In genomic region chr11:47577460-47578041, GRCh38 we compare ENCODE assay signal across 10 cellular contexts. TPM values are rescaled to one million over a fixed set of nuclear protein-coding genes. Genes with fewer than 3 reads are reported as not detected.
DNase-seq lines count a peak whose midpoint lies in the region; ATAC-seq, FAIRE-seq and TF ChIP-seq lines count a peak whose summit lies in the region.
"Had no signal": no experiment of that assay in that cellular context is flagged by ENCODE, and none has a peak within 500 bp of the region (broad histone marks: within the 10 kb centered on the region; RNA-seq: fewer than 3 reads in every experiment).

No MANE protein-coding gene starts in this region.

- H2BK120ac ChIP-seq in H1 (replicated peaks; ENCODE audit: low read depth, low read length) = no peak overlapping the region

- POLR2A ChIA-PET in H1 (lab: Charles Lee; ENCODE audit: partially characterized antibody) = interaction anchor here (0.7 to 6.2 kb wide), 13 partner anchors 8 to 112 kb away, joined by 3 to 83 read pairs (median 6); partner anchors contain the start of genes C1QTNF4, CELF1, FAM180B and PTPMT1

- no peaks in the 10 kb centered on the region for H3K27me3 ChIP-seq in DND-41 (ENCODE audit: insufficient read depth, low read length, poor library complexity)
- no peaks in the 10 kb centered on the region for H3K27me3 ChIP-seq in OCI-LY1 (ENCODE audit: insufficient read depth, low read length)
- no peaks in the 10 kb centered on the region for H3K27me3 ChIP-seq in H1 (replicated peaks in 1 of 4; ENCODE audit: control insufficient read depth in 3 of 4, extremely low read depth in 1 of 4, insufficient read depth in 3 of 4, low read length in 3 of 4)
- H3K27me3 ChIP-seq in osteoblast (ENCODE audit: insufficient read depth, low read length) = no peaks in the 10 kb centered on the region
- H3K27me3 ChIP-seq in upper lobe of left lung = no peaks in the 10 kb centered on the region
- H3K27me3 ChIP-seq: pancreas had no signal

- H3K9ac ChIP-seq in DND-41 (ENCODE audit: low read depth, low read length) (peak overlapping the region; percentile 89), OCI-LY1 (ENCODE audit: low read length) (peak overlapping the region; percentile 99; the same call in 1 of the 2 replicates), H1 (replicated peaks in 1 of 4; ENCODE audit: extremely low read depth in 1 of 4, low read depth in 3 of 4, low read length in 3 of 4) (peak overlapping the region in 1 of 4 experiments; percentile 98; a peak in 2 of 7 replicates)

- no peak overlapping the region for H2AK5ac ChIP-seq in H1 (ENCODE audit: low read depth, low read length)

- no peak overlapping the region for H3K23ac ChIP-seq in H1 (ENCODE audit: insufficient read length)

- TF ChIP-seq EP300 in H1 (IDR thresholded peaks at IDR 0.05; ENCODE audit: borderline replicate concordance in 1 of 2, low read depth in 2 of 2, low read length in 2 of 2) (no peak), upper lobe of left lung (IDR thresholded peaks at IDR 0.05) (no peak)

- H3K4ac ChIP-seq in H1 (replicated peaks; ENCODE audit: insufficient read length, low read depth, low read length) = no peak overlapping the region

- TF ChIP-seq CTCF in DND-41 (IDR thresholded peaks at IDR 0.05; ENCODE audit: borderline replicate concordance, extremely low read depth, low read length, poor library complexity, severe bottlenecking) (no peak), OCI-LY1 (IDR thresholded peaks at IDR 0.05; ENCODE audit: low read length) (no peak), H1 (IDR thresholded peaks at IDR 0.05; ENCODE audit: control extremely low read depth in 1 of 3, insufficient read depth in 1 of 3, low read depth in 1 of 3, low read length in 3 of 3) (no peak), osteoblast (IDR thresholded peaks at IDR 0.05; ENCODE audit: extremely low read depth, low read depth, low read length) (no peak), upper lobe of left lung (IDR thresholded peaks at IDR 0.05) (no peak)

- H3K36me3 ChIP-seq in DND-41 (ENCODE audit: insufficient read depth, low read length) (peaks cover 78% of the 10 kb centered on the region), OCI-LY1 (ENCODE audit: insufficient read depth, low read length) (peaks cover 63% of the 10 kb centered on the region), H1 (ENCODE audit: control insufficient read depth in 2 of 4, insufficient read depth in 4 of 4, low read length in 3 of 4) (peaks cover 17 to 39% (median 31%) of the 10 kb centered on the region in 4 experiments), osteoblast (ENCODE audit: insufficient read depth, low read length) (peaks cover 53% of the 10 kb centered on the region), upper lobe of left lung (peaks cover 29 to 66% (median 49%) of the 10 kb centered on the region in 4 donors)

- H3K18ac ChIP-seq in H1 (ENCODE audit: extremely low read depth, low read length) = no peak overlapping the region

- no peaks in the 10 kb centered on the region for H3F3A ChIP-seq in OCI-LY1 (ENCODE audit: insufficient read depth, low read length)

- TF ChIP-seq RAD21 in H1 (IDR thresholded peaks at IDR 0.05 in 1 of 2, conservative IDR thresholded peaks at IDR 0.05 in 1 of 2; ENCODE audit: low read depth in 2 of 2, low read length in 2 of 2) = no peak

- H3K4me3 ChIP-seq in DND-41 (ENCODE audit: low read depth in 1 of 2, low read length in 2 of 2) (peak overlapping the region; percentile 89 to 95; a peak in 3 of 4 replicates), OCI-LY1 (ENCODE audit: low read depth, low read length, poor library complexity, severe bottlenecking) (peak overlapping the region; percentile 97), H1 (ENCODE audit: extremely low read depth in 1 of 4, insufficient read depth in 2 of 4, low read depth in 3 of 4, low read length in 4 of 4) (peak overlapping the region; percentile 83 to 93 (median 90); a peak in 5 of 8 replicates), osteoblast (ENCODE audit: insufficient read depth, low read length) (peak overlapping the region; percentile 96), upper lobe of left lung (peak overlapping the region in 2 of 4 donors; percentile 85 to 99)

- no peaks in the 10 kb centered on the region for H3K9me2 ChIP-seq in OCI-LY1 (ENCODE audit: low read depth, low read length)

- TF ChIP-seq POLR2A in H1 (IDR thresholded peaks at IDR 0.05; ENCODE audit: control extremely low read depth in 1 of 2, low read depth in 2 of 2, low read length in 2 of 2) (no peak; a peak in 1 of 3 replicates), upper lobe of left lung (IDR thresholded peaks at IDR 0.05) (no peak)

- no peak overlapping the region for H4K91ac ChIP-seq in H1 (replicated peaks; ENCODE audit: insufficient read length, low read length)

- H2BK12ac ChIP-seq in H1 (ENCODE audit: low read depth, low read length) = no peak overlapping the region

- peak overlapping the region; percentile 96; the same call in 1 of the 2 replicates for H3K27ac ChIP-seq in DND-41 (ENCODE audit: low read length)
- no peak overlapping the region for H3K27ac ChIP-seq in OCI-LY1 (ENCODE audit: low read depth, low read length, poor library complexity, severe bottlenecking)
- H3K27ac ChIP-seq in H1 (ENCODE audit: low read depth, low read length) = peak overlapping the region; percentile 6; the same call in 1 of the 2 replicates
- H3K27ac ChIP-seq in osteoblast (ENCODE audit: low read depth, low read length) = peak overlapping the region; percentile 76
- H3K27ac ChIP-seq in upper lobe of left lung = peak overlapping the region in 1 of 4 donors; percentile 96

- H2AFZ ChIP-seq in DND-41 (ENCODE audit: low read depth, low read length) = no peak overlapping the region
- no peak overlapping the region for H2AFZ ChIP-seq in OCI-LY1 (ENCODE audit: low read length)
- no peak overlapping the region for H2AFZ ChIP-seq in H1 (ENCODE audit: low read length)
- H2AFZ ChIP-seq in osteoblast (ENCODE audit: low read length) = no peak overlapping the region

- H3K14ac ChIP-seq in H1 (ENCODE audit: insufficient read length) = no peak overlapping the region

- CTCF ChIA-PET in H1 (lab: Charles Lee; ENCODE audit: partially characterized antibody) = interaction anchor here (0.7 to 2.0 kb wide), 8 partner anchors 9 to 1555 kb away, joined by 3 to 7 read pairs (median 3); partner anchors contain the start of genes C1QTNF4 and FAM180B

- H2BK5ac ChIP-seq in H1 (ENCODE audit: low read depth, low read length) = no peak overlapping the region

- H3K4me2 ChIP-seq in DND-41 (ENCODE audit: insufficient read depth, low read length) (peak overlapping the region; percentile 97), OCI-LY1 (ENCODE audit: low read length) (peak overlapping the region; percentile 100), H1 (ENCODE audit: insufficient read depth in 1 of 2, low read depth in 2 of 2, low read length in 2 of 2) (peak overlapping the region; percentile 70 to 85), osteoblast (ENCODE audit: insufficient read depth, low read length) (peak overlapping the region; percentile 98)

- FAIRE-seq in H1 (lab: Jason Lieb, UNC) = no peak
- FAIRE-seq: pancreas had no signal

- H3K4me1 ChIP-seq in DND-41 (ENCODE audit: insufficient read depth, low read length) (peaks cover 44% of the 10 kb centered on the region), OCI-LY1 (ENCODE audit: insufficient read depth, low read length, severe bottlenecking) (peaks cover 29% of the 10 kb centered on the region), H1 (replicated peaks in 1 of 4; ENCODE audit: control insufficient read depth in 3 of 4, insufficient read depth in 4 of 4, low read length in 3 of 4) (peaks cover 0 to 5% (median 2%) of the 10 kb centered on the region in 4 experiments; a peak in 2 of 7 replicates), osteoblast (ENCODE audit: insufficient read depth, low read length) (peaks cover 34% of the 10 kb centered on the region), upper lobe of left lung (peaks cover 20 to 29% (median 28%) of the 10 kb centered on the region in 4 donors)

- H3K56ac ChIP-seq in H1 (replicated peaks; ENCODE audit: insufficient read length, low read depth, low read length) = no peak overlapping the region

- H4K20me1 ChIP-seq in DND-41 (ENCODE audit: insufficient read depth, low read length) = peaks cover 10% of the 10 kb centered on the region; the same call in 1 of the 2 replicates
- no peaks in the 10 kb centered on the region for H4K20me1 ChIP-seq in OCI-LY1 (ENCODE audit: insufficient read depth, low read length)
- peaks cover 0 to 4% of the 10 kb centered on the region in 2 experiments for H4K20me1 ChIP-seq in H1 (replicated peaks in 1 of 2; ENCODE audit: control insufficient read depth in 1 of 2, insufficient read depth in 2 of 2, low read length in 2 of 2)
- peaks cover 6% of the 10 kb centered on the region for H4K20me1 ChIP-seq in osteoblast (ENCODE audit: insufficient read depth, low read length)

- no peak overlapping the region for H2BK20ac ChIP-seq in H1 (ENCODE audit: low read length)

- H3K79me2 ChIP-seq in DND-41 (ENCODE audit: insufficient read depth, low read length) (peaks cover 77% of the 10 kb centered on the region), OCI-LY1 (ENCODE audit: insufficient read depth, low read length) (peaks cover 16% of the 10 kb centered on the region), H1 (ENCODE audit: control insufficient read depth in 1 of 2, insufficient read depth in 2 of 2, low read length in 2 of 2) (peaks cover 0 to 30% of the 10 kb centered on the region in 2 experiments; a peak in 3 of 4 replicates), osteoblast (ENCODE audit: insufficient read depth, low read length) (peaks cover 65% of the 10 kb centered on the region)

- peaks cover 2% of the 10 kb centered on the region; the same call in 1 of the 2 replicates for H3K79me1 ChIP-seq in H1 (ENCODE audit: low read depth, low read length)

- H3K9me3 ChIP-seq in DND-41 (ENCODE audit: insufficient read depth, low read length, severe bottlenecking) (no peaks in the 10 kb centered on the region), OCI-LY1 (ENCODE audit: low read length) (no peaks in the 10 kb centered on the region), H1 (ENCODE audit: insufficient read depth in 2 of 2, low read depth in 1 of 2, low read length in 1 of 2) (no peaks in the 10 kb centered on the region), osteoblast (ENCODE audit: low read depth, low read length) (no peaks in the 10 kb centered on the region), upper lobe of left lung (no peaks in the 10 kb centered on the region)
- H3K9me3 ChIP-seq: pancreas had no signal

- H4K8ac ChIP-seq in H1 (ENCODE audit: extremely low read depth, insufficient read depth, low read length) = no peak overlapping the region

- no peak for ATAC-seq in DND-41 (ENCODE audit: insufficient read depth, low read depth)
- no peak for ATAC-seq in HG03460 (IDR thresholded peaks at IDR 0.05; ENCODE audit: unreplicated experiment)
- no peak for ATAC-seq in upper lobe of left lung (ENCODE audit: low FRiP score in 2 of 2)

- DNase-seq in DND-41 = no peak
- DNase-seq in H1 (ENCODE audit: low read depth in 1 of 2, low spot score in 2 of 2) = no peak
- peak; percentile 65 for DNase-seq in osteoblast (ENCODE audit: insufficient read length, low spot score, missing footprints)
- DNase-seq in activated gamma-delta T cell (lab: John Stamatoyannopoulos, UW) = no peak
- no peak for DNase-seq in upper lobe of left lung
- no peak for DNase-seq in NCI-H1092 treated with DMSO at 0.1 percent for 48 hours (lab: John Stamatoyannopoulos, UW)
- DNase-seq: NCI-H1105 treated with DMSO at 0.1 percent for 48 hours, pancreas had no signal

- H3K23me2 ChIP-seq in H1 (ENCODE audit: low read depth, low read length) = peaks cover 4% of the 10 kb centered on the region; the same call in 1 of the 2 replicates

- 94% methylated on average over 13 of the region's 13 CpGs; no CpG with 5 or more reads in 1 of the 2 experiments for WGBS in H1 (ENCODE audit: extremely low coverage in 1 of 2, insufficient coverage in 1 of 2, insufficient read length in 1 of 2, insufficient replicate concordance in 2 of 2, low coverage in 1 of 2, low lambda C conversion rate in 2 of 2, missing lambda C conversion rate in 1 of 2), 2 experiments
- WGBS in upper lobe of left lung, 2 donors = 79 to 84% methylated on average over 13 of the region's 13 CpGs

- H4K5ac ChIP-seq in H1 (ENCODE audit: insufficient read length, low read depth, low read length) = no peak overlapping the region

- H2BK15ac ChIP-seq in H1 (ENCODE audit: low read length) = no peak overlapping the region; the same call in 1 of the 2 replicates

RNA-seq across cellular contexts. Expression of gene KBTBD4, which starts 1.2 kb away (rescaled TPM):
- total RNA-seq in H1 (2021; fragmentation: NEBNext Ultra II Directional; extraction: Animal tissue kit (Norgen Biotek cat#: 25700)) = 12.0 and 14.0 TPM in 2 replicates
- 15.8 and 19.5 TPM in 2 replicates for polyA plus RNA-seq in H1 (2011; rRNA removed)
- polyA plus RNA-seq in H1 (2011; cell fraction: cytosol; rRNA removed) = 16.5 TPM
- polyA plus RNA-seq in H1 (2011; cell fraction: nucleus; rRNA removed) = 13.0 TPM
- polyA plus RNA-seq in H1 (2012, experiment 1 of 2) = 17.3 to 20.9 TPM (median 18.4 TPM) in 4 replicates
- polyA plus RNA-seq in H1 (2012, experiment 2 of 2) = 16.9 TPM
- 6.7 TPM for polyA plus RNA-seq in H1 (2013, experiment 1 of 2)
- 6.3 TPM for polyA plus RNA-seq in H1 (2013, experiment 2 of 2)
- polyA minus RNA-seq in H1 (2011; rRNA and poly(A)+ RNA removed) = 31.4 and 31.8 TPM in 2 replicates
- polyA minus RNA-seq in H1 (2011; cell fraction: cytosol; rRNA and poly(A)+ RNA removed) = 9.2 TPM
- polyA minus RNA-seq in H1 (2011; cell fraction: nucleus; rRNA and poly(A)+ RNA removed) = 11.4 TPM
- 26.8 and 28.3 TPM in 2 replicates for total RNA-seq in osteoblast
- total RNA-seq in upper lobe of left lung = 10 to 100 TPM in 5 of 6 donors, 1 to 10 TPM in 1; 3.1 to 22.2 (median 17.4) TPM

RNA-seq across cellular contexts. Expression of gene NDUFS3, which starts 1.3 kb away (rescaled TPM):
- 135 and 136 TPM in 2 replicates for total RNA-seq in H1 (2021; fragmentation: NEBNext Ultra II Directional; extraction: Animal tissue kit (Norgen Biotek cat#: 25700))
- polyA plus RNA-seq in H1 (2011; rRNA removed) = 201 and 241 TPM in 2 replicates
- 379 TPM for polyA plus RNA-seq in H1 (2011; cell fraction: cytosol; rRNA removed)
- polyA plus RNA-seq in H1 (2011; cell fraction: nucleus; rRNA removed) = 109 TPM
- 129 to 161 TPM (median 145 TPM) in 4 replicates for polyA plus RNA-seq in H1 (2012, experiment 1 of 2)
- 125 TPM for polyA plus RNA-seq in H1 (2012, experiment 2 of 2)
- 112 TPM for polyA plus RNA-seq in H1 (2013, experiment 1 of 2)
- 113 TPM for polyA plus RNA-seq in H1 (2013, experiment 2 of 2)
- polyA minus RNA-seq in H1 (2011; rRNA and poly(A)+ RNA removed) = 133 and 176 TPM in 2 replicates
- 34.5 TPM for polyA minus RNA-seq in H1 (2011; cell fraction: cytosol; rRNA and poly(A)+ RNA removed)
- 58.6 TPM for polyA minus RNA-seq in H1 (2011; cell fraction: nucleus; rRNA and poly(A)+ RNA removed)
- total RNA-seq in osteoblast = 55.0 and 56.9 TPM in 2 replicates
- total RNA-seq in upper lobe of left lung = 10 to 100 TPM; 42.5 to 92.6 (median 72.2) TPM

RNA-seq across cellular contexts. Expression of gene FAM180B, which starts 8.9 kb away (rescaled TPM):
- total RNA-seq in H1 (2021; fragmentation: NEBNext Ultra II Directional; extraction: Animal tissue kit (Norgen Biotek cat#: 25700)) = not detected in 2 replicates
- 0.09 TPM in 1 of 2 replicates, not detected in the other for polyA plus RNA-seq in H1 (2011; rRNA removed)
- polyA plus RNA-seq in H1 (2011; cell fraction: cytosol; rRNA removed) = 0.05 TPM
- polyA plus RNA-seq in H1 (2011; cell fraction: nucleus; rRNA removed) = 0.19 TPM
- polyA plus RNA-seq in H1 (2012, experiment 1 of 2) = 0.15 to 0.25 TPM in 2 of 4 replicates, not detected in the others
- polyA plus RNA-seq in H1 (2012, experiment 2 of 2) = not detected
- polyA plus RNA-seq in H1 (2013, experiment 1 of 2) = 0.04 TPM
- polyA plus RNA-seq in H1 (2013, experiment 2 of 2) = 0.04 TPM
- polyA minus RNA-seq in H1 (2011; rRNA and poly(A)+ RNA removed) = 0.22 TPM in 1 of 2 replicates, not detected in the other
- polyA minus RNA-seq in H1 (2011; cell fraction: cytosol; rRNA and poly(A)+ RNA removed) = not detected
- not detected for polyA minus RNA-seq in H1 (2011; cell fraction: nucleus; rRNA and poly(A)+ RNA removed)
- total RNA-seq in osteoblast (not detected in 2 replicates), upper lobe of left lung (under 1 TPM in 2 of 6 donors, not detected in 4; 0.14 to 0.30 TPM)
- polyA plus RNA-seq: pancreas had no signal

RNA-seq across cellular contexts. Expression of gene PTPMT1, which starts 12.2 kb away (rescaled TPM):
- total RNA-seq in H1 (2021; fragmentation: NEBNext Ultra II Directional; extraction: Animal tissue kit (Norgen Biotek cat#: 25700)) = 44.8 and 48.4 TPM in 2 replicates
- 105 TPM in 2 replicates for polyA plus RNA-seq in H1 (2011; rRNA removed)
- polyA plus RNA-seq in H1 (2011; cell fraction: cytosol; rRNA removed) = 108 TPM
- 64.6 TPM for polyA plus RNA-seq in H1 (2011; cell fraction: nucleus; rRNA removed)
- 52.6 to 82.7 TPM (median 70.7 TPM) in 4 replicates for polyA plus RNA-seq in H1 (2012, experiment 1 of 2)
- polyA plus RNA-seq in H1 (2012, experiment 2 of 2) = 54.0 TPM
- 58.8 TPM for polyA plus RNA-seq in H1 (2013, experiment 1 of 2)
- polyA plus RNA-seq in H1 (2013, experiment 2 of 2) = 68.4 TPM
- 30.8 TPM in 2 replicates for polyA minus RNA-seq in H1 (2011; rRNA and poly(A)+ RNA removed)
- polyA minus RNA-seq in H1 (2011; cell fraction: cytosol; rRNA and poly(A)+ RNA removed) = 26.8 TPM
- 32.4 TPM for polyA minus RNA-seq in H1 (2011; cell fraction: nucleus; rRNA and poly(A)+ RNA removed)
- total RNA-seq in osteoblast = 67.5 and 80.7 TPM in 2 replicates
- total RNA-seq in upper lobe of left lung = 100 to 1,000 TPM in 2 of 6 donors, 10 to 100 TPM in 4; 69.1 to 188 (median 89.9) TPM

RNA-seq across cellular contexts. Expression of gene C1QTNF4, which starts 16.7 kb away (rescaled TPM):
- 3.5 and 6.0 TPM in 2 replicates for total RNA-seq in H1 (2021; fragmentation: NEBNext Ultra II Directional; extraction: Animal tissue kit (Norgen Biotek cat#: 25700))
- 3.9 and 4.8 TPM in 2 replicates for polyA plus RNA-seq in H1 (2011; rRNA removed)
- 2.5 TPM for polyA plus RNA-seq in H1 (2011; cell fraction: cytosol; rRNA removed)
- 2.9 TPM for polyA plus RNA-seq in H1 (2011; cell fraction: nucleus; rRNA removed)
- 0.97 to 8.1 TPM (median 4.4 TPM) in 4 replicates for polyA plus RNA-seq in H1 (2012, experiment 1 of 2)
- 1.3 TPM for polyA plus RNA-seq in H1 (2012, experiment 2 of 2)
- polyA plus RNA-seq in H1 (2013, experiment 1 of 2) = 5.7 TPM
- 5.0 TPM for polyA plus RNA-seq in H1 (2013, experiment 2 of 2)
- 0.10 and 0.13 TPM in 2 replicates for polyA minus RNA-seq in H1 (2011; rRNA and poly(A)+ RNA removed)
- polyA minus RNA-seq in H1 (2011; cell fraction: cytosol; rRNA and poly(A)+ RNA removed) = 2.0 TPM
- 2.2 TPM for polyA minus RNA-seq in H1 (2011; cell fraction: nucleus; rRNA and poly(A)+ RNA removed)
- total RNA-seq in osteoblast = 0.36 TPM in 1 of 2 replicates, not detected in the other
- 1 to 10 TPM in 1 of 6 donors, under 1 TPM in 3, not detected in 2; 0.46 to 2.1 (median 0.78) TPM for total RNA-seq in upper lobe of left lung
